14 cellular contexts compared by ENCODE assay signal in the genomic region with DNA sequence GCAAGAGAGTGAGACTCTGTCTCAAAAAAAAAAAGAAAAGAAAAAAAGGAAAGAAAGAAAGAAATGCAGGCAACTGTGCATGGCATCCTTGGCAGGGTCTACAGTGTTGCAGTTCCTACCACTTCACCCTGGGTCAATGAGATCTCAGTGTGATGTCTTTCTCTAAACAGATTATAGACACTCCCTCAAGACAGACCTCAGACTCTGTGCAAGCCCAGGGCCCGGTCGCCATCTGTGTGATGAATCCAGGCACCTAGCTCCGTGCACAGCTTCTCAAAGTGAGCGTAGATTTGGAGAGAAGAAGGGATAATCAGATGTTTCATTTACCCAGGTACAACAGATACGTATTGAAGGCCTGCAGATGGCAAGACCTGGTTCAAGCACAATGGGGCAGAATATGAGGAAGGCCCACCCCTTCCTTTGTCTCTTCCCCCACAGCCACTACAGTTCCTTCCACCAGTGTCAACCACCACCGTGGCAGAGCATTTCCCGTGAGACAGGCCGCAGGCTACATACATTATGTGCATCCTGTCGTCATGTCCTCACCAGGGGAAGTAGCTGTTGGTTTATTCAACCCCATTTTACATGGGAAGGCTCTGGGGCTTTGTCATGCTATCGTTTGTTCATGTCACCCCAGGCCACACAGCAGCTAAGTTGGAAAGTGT.
DNase-seq lines count a peak whose midpoint lies in the region; ATAC-seq and TF ChIP-seq lines count a peak whose summit lies in the region.
"Had no signal": no experiment of that assay in that cellular context is flagged by ENCODE, and none has a peak within 500 bp of the region (broad histone marks: within the 10 kb centered on the region; RNA-seq: fewer than 3 reads in every experiment).

No MANE protein-coding gene starts in this region.

- peaks cover 0 to 6% (median 0%) of the 10 kb centered on the region in 8 donors for H3K9me3 Mint-ChIP-seq in CD4-positive, alpha-beta memory T cell
- H3K9me3 Mint-ChIP-seq in activated T-cell treated with anti-CD3 and anti-CD28 coated beads, Interleukin-2, amount 50 U/mL, for 4 hours = no peaks in the 10 kb centered on the region
- peaks cover 3% of the 10 kb centered on the region for H3K9me3 Mint-ChIP-seq in natural killer cell treated with Interleukin-12 subunit alpha and Interleukin-12 subunit beta and Interleukin-15 and Interleukin-18, amount 100 ng/mL, for 72 hours
- H3K9me3 Mint-ChIP-seq in endothelial cell (ENCODE audit: unreplicated experiment) = no peaks in the 10 kb centered on the region
- H3K9me3 Mint-ChIP-seq: activated naive CD4-positive, alpha-beta T cell treated with anti-CD3 and anti-CD28 coated beads, Interleukin-2, amount 50 U/mL, for 24 hours had no signal

- TF ChIP-seq CTCF in endothelial cell (IDR thresholded peaks at IDR 0.05; ENCODE audit: unreplicated experiment) = no peak

- H3K36me3 Mint-ChIP-seq in CD4-positive, alpha-beta memory T cell = no peaks in the 10 kb centered on the region
- no peaks in the 10 kb centered on the region for H3K36me3 Mint-ChIP-seq in activated T-cell treated with anti-CD3 and anti-CD28 coated beads, Interleukin-2, amount 50 U/mL, for 4 hours (ENCODE audit: insufficient read depth)
- no peaks in the 10 kb centered on the region for H3K36me3 Mint-ChIP-seq in natural killer cell treated with Interleukin-12 subunit alpha and Interleukin-12 subunit beta and Interleukin-15 and Interleukin-18, amount 100 ng/mL, for 72 hours
- peaks cover 4% of the 10 kb centered on the region for H3K36me3 Mint-ChIP-seq in endothelial cell (ENCODE audit: low read depth, unreplicated experiment)
- H3K36me3 Mint-ChIP-seq: activated naive CD4-positive, alpha-beta T cell treated with anti-CD3 and anti-CD28 coated beads, Interleukin-2, amount 50 U/mL, for 24 hours had no signal

- intact Hi-C loops in CD4-positive, alpha-beta memory T cell (cut with micrococcal nuclease) = no loop called here

- no peak overlapping the region for H3K4me3 ChIP-seq in CD4-positive, alpha-beta memory T cell (ENCODE audit: low read length in 2 of 2)
- no peak overlapping the region for H3K4me3 ChIP-seq in Jurkat, Clone E6-1 (ENCODE audit: low read length)
- H3K4me3 ChIP-seq: cardiac muscle cell, vagina had no signal

- no peaks in the 10 kb centered on the region for H3K36me3 ChIP-seq in CD4-positive, alpha-beta memory T cell (ENCODE audit: insufficient read depth, low read length)
- H3K36me3 ChIP-seq: cardiac muscle cell, vagina had no signal

- H3K27ac Mint-ChIP-seq in CD4-positive, alpha-beta memory T cell = peak overlapping the region; percentile 40 to 94 (median 89)
- peak overlapping the region; percentile 29 to 83 for H3K27ac Mint-ChIP-seq in natural killer cell treated with Interleukin-12 subunit alpha and Interleukin-12 subunit beta and Interleukin-15 and Interleukin-18, amount 100 ng/mL, for 72 hours
- no peak overlapping the region for H3K27ac Mint-ChIP-seq in endothelial cell (ENCODE audit: unreplicated experiment)
- H3K27ac Mint-ChIP-seq: activated naive CD4-positive, alpha-beta T cell treated with anti-CD3 and anti-CD28 coated beads, Interleukin-2, amount 50 U/mL, for 24 hours had no signal

- peaks cover 9 to 25% (median 20%) of the 10 kb centered on the region in 4 donors for H3K4me1 Mint-ChIP-seq in CD4-positive, alpha-beta memory T cell
- peaks cover 20% of the 10 kb centered on the region for H3K4me1 Mint-ChIP-seq in activated T-cell treated with anti-CD3 and anti-CD28 coated beads, Interleukin-2, amount 50 U/mL, for 4 hours (ENCODE audit: low read depth)
- peaks cover 32 to 35% of the 10 kb centered on the region in 2 donors for H3K4me1 Mint-ChIP-seq in natural killer cell treated with Interleukin-12 subunit alpha and Interleukin-12 subunit beta and Interleukin-15 and Interleukin-18, amount 100 ng/mL, for 72 hours (ENCODE audit: low read depth in 2 of 2)
- H3K4me1 Mint-ChIP-seq in endothelial cell (ENCODE audit: unreplicated experiment) = peaks cover 5% of the 10 kb centered on the region

- no peaks in the 10 kb centered on the region for H3K9me3 ChIP-seq in CD4-positive, alpha-beta memory T cell (ENCODE audit: control insufficient read depth in 1 of 2, low read length in 2 of 2)
- H3K9me3 ChIP-seq: vagina had no signal

- CTCF ChIA-PET in CD4-positive, alpha-beta memory T cell (lab: Charles Lee; ENCODE audit: partially characterized antibody) = interaction anchor here (1.9 kb wide), 1 partner anchor 38 kb away, joined by 5 read pairs; no protein-coding TSS in a partner anchor

- H3K27me3 Mint-ChIP-seq in CD4-positive, alpha-beta memory T cell = no peaks in the 10 kb centered on the region
- H3K27me3 Mint-ChIP-seq in activated T-cell treated with anti-CD3 and anti-CD28 coated beads, Interleukin-2, amount 50 U/mL, for 4 hours (ENCODE audit: low read depth) = no peaks in the 10 kb centered on the region
- H3K27me3 Mint-ChIP-seq in natural killer cell treated with Interleukin-12 subunit alpha and Interleukin-12 subunit beta and Interleukin-15 and Interleukin-18, amount 100 ng/mL, for 72 hours = no peaks in the 10 kb centered on the region
- peaks cover 4% of the 10 kb centered on the region for H3K27me3 Mint-ChIP-seq in endothelial cell (ENCODE audit: unreplicated experiment)

- POLR2A ChIA-PET in CD4-positive, alpha-beta memory T cell (lab: Charles Lee; ENCODE audit: partially characterized antibody) = interaction anchor here (1.0 to 4.0 kb wide), 3 partner anchors 12 to 119 kb away, joined by 4 to 35 read pairs (median 12); no protein-coding TSS in a partner anchor

- H3K27ac ChIP-seq in CD4-positive, alpha-beta memory T cell (ENCODE audit: low read depth, low read length) = no peak overlapping the region
- H3K27ac ChIP-seq: C4-2B, cardiac muscle cell, vagina had no signal

- H3K4me3 Mint-ChIP-seq in CD4-positive, alpha-beta memory T cell = peak overlapping the region in 3 of 8 donors; percentile 26 to 44 (median 33)
- no peak overlapping the region for H3K4me3 Mint-ChIP-seq in activated T-cell treated with anti-CD3 and anti-CD28 coated beads, Interleukin-2, amount 50 U/mL, for 4 hours
- peak overlapping the region; percentile 74 for H3K4me3 Mint-ChIP-seq in natural killer cell treated with Interleukin-12 subunit alpha and Interleukin-12 subunit beta and Interleukin-15 and Interleukin-18, amount 100 ng/mL, for 72 hours
- no peak overlapping the region for H3K4me3 Mint-ChIP-seq in endothelial cell (ENCODE audit: unreplicated experiment)
- H3K4me3 Mint-ChIP-seq: activated naive CD4-positive, alpha-beta T cell treated with anti-CD3 and anti-CD28 coated beads, Interleukin-2, amount 50 U/mL, for 24 hours had no signal

- no peaks in the 10 kb centered on the region for H3K27me3 ChIP-seq in CD4-positive, alpha-beta memory T cell (ENCODE audit: insufficient read depth, low read length)
- H3K27me3 ChIP-seq: cardiac muscle cell, vagina had no signal

- peak; percentile 57 to 75 (median 71) for DNase-seq in CD4-positive, alpha-beta memory T cell
- peak; percentile 45 for DNase-seq in Jurkat, Clone E6-1 (ENCODE audit: low read depth, low spot score)
- DNase-seq in activated T-cell treated with anti-CD3 and anti-CD28 coated beads, Interleukin-2, amount 50 U/mL, for 4 hours = no peak
- peak; percentile 82 for DNase-seq in natural killer cell treated with Interleukin-12 subunit alpha and Interleukin-12 subunit beta and Interleukin-15 and Interleukin-18, amount 100 ng/mL, for 72 hours (ENCODE audit: low spot score)
- DNase-seq in endothelial cell (ENCODE audit: low spot score) = no peak
- DNase-seq: EL, islet precursor cell, posterior cingulate gyrus had no signal

- peaks cover 22% of the 10 kb centered on the region for H3K4me1 ChIP-seq in CD4-positive, alpha-beta memory T cell (ENCODE audit: insufficient read depth, low read length)
- H3K4me1 ChIP-seq: vagina had no signal

- ATAC-seq in activated T-cell treated with anti-CD3 and anti-CD28 coated beads, Interleukin-2, amount 50 U/mL, for 4 hours = peak; percentile 51 to 54
- peak; percentile 92 to 96 for ATAC-seq in natural killer cell treated with Interleukin-12 subunit alpha and Interleukin-12 subunit beta and Interleukin-15 and Interleukin-18, amount 100 ng/mL, for 72 hours
- no peak for ATAC-seq in HG03095 (IDR thresholded peaks at IDR 0.05; ENCODE audit: unreplicated experiment)
- no peak for ATAC-seq in HG03108 (IDR thresholded peaks at IDR 0.05; ENCODE audit: unreplicated experiment)

Comparison
In these comparisons a context has a peak if more than half of its experiments do, and no peak if none do; other contexts are left out.
1. DNase-seq: peak in CD4-positive, alpha-beta memory T cell (5 of 5), Jurkat, Clone E6-1 (single experiment) and natural killer cell treated with Interleukin-12 subunit alpha and Interleukin-12 subunit beta and Interleukin-15 and Interleukin-18, amount 100 ng/mL, for 72 hours (single experiment); none in activated T-cell treated with anti-CD3 and anti-CD28 coated beads, Interleukin-2, amount 50 U/mL, for 4 hours (single experiment) and endothelial cell (single experiment).
2. ATAC-seq: peak in activated T-cell treated with anti-CD3 and anti-CD28 coated beads, Interleukin-2, amount 50 U/mL, for 4 hours (2 of 2) and natural killer cell treated with Interleukin-12 subunit alpha and Interleukin-12 subunit beta and Interleukin-15 and Interleukin-18, amount 100 ng/mL, for 72 hours (2 of 2); none in HG03095 (single experiment) and HG03108 (single experiment).